15 cellular contexts compared by ENCODE assay signal in genomic region chr12:63038361-63039100, GRCh38.
"Had no signal": no experiment of that assay in that cellular context is flagged by ENCODE, and none has a peak within 500 bp of the region (broad histone marks: within the 10 kb centered on the region; RNA-seq: fewer than 3 reads in every experiment).

No MANE protein-coding gene starts in this region.

- H3K4me3 ChIP-seq: dorsolateral prefrontal cortex, ovary, upper lobe of left lung had no signal

- H3K27ac ChIP-seq: dorsolateral prefrontal cortex, ovary, upper lobe of left lung had no signal

- H3K36me3 ChIP-seq: ovary, upper lobe of left lung had no signal

- H3K9me3 ChIP-seq: ovary, upper lobe of left lung had no signal

- DNase-seq: activated effector memory CD4-positive, alpha-beta T cell treated with anti-CD3 and anti-CD28 coated beads, Interleukin-2, amount 50 U/mL, for 16 hours; activated naive CD8-positive, alpha-beta T cell treated with anti-CD3 and anti-CD28 coated beads for 36 hours; activated T-cell treated with anti-CD3 and anti-CD28 coated beads, Interleukin-2, amount 50 U/mL, for 24 hours; cerebellar nuclear complex; dorsolateral prefrontal cortex; hippocampal formation; kidney glomerular epithelial cell; mesendoderm; nephron progenitor cell; ovary; stimulated activated CD4-positive, alpha-beta T cell treated with anti-CD3 and anti-CD28 coated beads, Interleukin-4, amount 100 ng/mL, for 1 hour; stimulated activated CD8-positive, alpha-beta memory T cell treated with anti-CD3 and anti-CD28 coated beads, Interleukin-4, amount 100 ng/mL, for 48 hours; stimulated activated naive CD8-positive, alpha-beta T cell treated with anti-CD3 and anti-CD28 coated beads, Interleukin-15, Interleukin-2, amounts not matched to agents 100 U/mL and 50 U/mL, for 24 hours; upper lobe of left lung had no signal

- H3K27me3 ChIP-seq: dorsolateral prefrontal cortex, ovary, upper lobe of left lung had no signal

- ATAC-seq: activated CD4-positive, CD25-positive, alpha-beta regulatory T cell treated with anti-CD3 and anti-CD28 coated beads, Interleukin-2, amount 50 U/mL, for 24 hours; stimulated activated naive CD8-positive, alpha-beta T cell treated with anti-CD3 and anti-CD28 coated beads, Interleukin-15, Interleukin-2, amounts not matched to agents 100 U/mL and 50 U/mL, for 24 hours had no signal

- H3K4me1 ChIP-seq: upper lobe of left lung had no signal
